In the genomic region with DNA sequence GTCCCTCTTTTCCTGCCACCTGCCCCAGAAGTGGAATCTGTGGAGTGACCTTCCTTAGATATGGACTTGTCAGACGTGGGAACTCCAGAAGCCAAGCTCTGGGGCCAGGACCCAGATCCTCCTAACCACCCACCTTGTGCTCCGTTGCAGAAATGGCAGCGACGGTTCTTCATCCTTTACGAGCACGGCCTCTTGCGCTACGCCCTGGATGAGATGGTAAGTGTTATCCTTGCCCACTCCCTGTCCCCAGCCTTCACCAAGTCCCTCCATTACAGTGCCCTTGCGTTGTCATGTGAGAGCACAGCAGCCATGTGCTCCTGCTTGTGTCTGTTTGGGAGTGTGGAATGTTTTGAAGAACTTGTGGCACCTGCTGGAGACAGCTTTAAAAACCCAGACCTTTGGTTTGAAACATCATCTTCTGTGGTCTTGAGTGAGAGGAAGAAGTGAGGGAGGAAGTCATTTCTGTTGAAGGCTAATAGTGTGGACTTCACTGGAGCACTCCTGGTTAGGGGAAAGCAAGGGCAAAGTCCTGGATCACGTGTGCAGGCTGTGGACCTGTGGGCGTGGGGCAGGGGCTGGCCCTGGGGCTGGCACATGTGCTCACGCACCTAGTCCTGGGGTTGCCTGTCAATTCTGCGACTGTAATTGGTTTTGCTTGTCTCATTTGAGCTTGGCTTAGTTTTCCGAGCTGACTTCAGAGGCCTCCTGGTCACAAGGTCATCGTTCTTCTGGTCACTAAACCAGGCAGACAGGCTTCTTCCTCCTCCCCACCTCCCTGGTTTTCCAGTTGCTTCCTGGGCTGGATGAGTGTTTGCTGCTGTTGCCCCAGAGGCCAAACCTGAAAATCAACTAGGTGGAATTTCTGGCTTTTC, we compare ENCODE assay signal across 1 cellular context.
TF ChIP-seq lines count a peak whose summit lies in the region.

No MANE protein-coding gene starts in this region.

TF ChIP-seq in HepG2, 621 proteins besides CTCF, POLR2A, EP300 and RAD21 (continues in another document):
- TF ChIP-seq ARID4A (CRISPR knock-in tag; IDR thresholded peaks at IDR 0.05; ENCODE audit: borderline replicate concordance) (peak; percentile 92; the same call in 1 of the 2 replicates), GABPB1 (CRISPR knock-in tag; IDR thresholded peaks at IDR 0.05) (peak; percentile 53; the same call in 1 of the 2 replicates), ZKSCAN8 (CRISPR knock-in tag; IDR thresholded peaks at IDR 0.05; ENCODE audit: borderline replicate concordance) (no peak), SNAPC4 (CRISPR knock-in tag; IDR thresholded peaks at IDR 0.05) (no peak), RXRA (CRISPR knock-in tag; IDR thresholded peaks at IDR 0.05) (peak; percentile 66), FOSL2 (CRISPR knock-in tag; IDR thresholded peaks at IDR 0.05) (peak; percentile 37; the same call in 1 of the 2 replicates), SP2 (CRISPR knock-in tag; IDR thresholded peaks at IDR 0.05) (0 out of 2 replicates have a peak, but pooled peaks have one; percentile 26), ZNF761 (CRISPR knock-in tag; conservative IDR thresholded peaks at IDR 0.05) (peak; percentile 84; the same call in 1 of the 2 replicates), MXD4 (CRISPR knock-in tag; IDR thresholded peaks at IDR 0.05) (peak; percentile 86; the same call in 1 of the 2 replicates), SOX5 (CRISPR knock-in tag; IDR thresholded peaks at IDR 0.05; ENCODE audit: borderline replicate concordance) (peak; percentile 54), SMAD3 (CRISPR knock-in tag; IDR thresholded peaks at IDR 0.05) (peak; percentile 34; the same call in 1 of the 2 replicates), WIZ (CRISPR knock-in tag; IDR thresholded peaks at IDR 0.05) (0 out of 2 replicates have a peak, but pooled peaks have one; percentile 47), ZNF563 (CRISPR knock-in tag; IDR thresholded peaks at IDR 0.05) (peak; percentile 74; the same call in 1 of the 2 replicates), ZNF331 (CRISPR knock-in tag; IDR thresholded peaks at IDR 0.05) (peak; percentile 71; the same call in 1 of the 2 replicates), ZNF251 (CRISPR knock-in tag; IDR thresholded peaks at IDR 0.05) (peak; percentile 56; the same call in 1 of the 2 replicates)
- TF ChIP-seq, protein P1, sequence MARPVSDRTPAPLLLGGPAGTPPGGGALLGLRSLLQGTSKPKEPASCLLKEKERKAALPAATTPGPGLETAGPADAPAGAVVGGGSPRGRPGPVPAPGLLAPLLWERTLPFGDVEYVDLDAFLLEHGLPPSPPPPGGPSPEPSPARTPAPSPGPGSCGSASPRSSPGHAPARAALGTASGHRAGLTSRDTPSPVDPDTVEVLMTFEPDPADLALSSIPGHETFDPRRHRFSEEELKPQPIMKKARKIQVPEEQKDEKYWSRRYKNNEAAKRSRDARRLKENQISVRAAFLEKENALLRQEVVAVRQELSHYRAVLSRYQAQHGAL (CRISPR knock-in tag; IDR thresholded peaks at IDR 0.05; ENCODE audit: not compliant biosample characterization) = no peak
- TF ChIP-seq, protein P2, sequence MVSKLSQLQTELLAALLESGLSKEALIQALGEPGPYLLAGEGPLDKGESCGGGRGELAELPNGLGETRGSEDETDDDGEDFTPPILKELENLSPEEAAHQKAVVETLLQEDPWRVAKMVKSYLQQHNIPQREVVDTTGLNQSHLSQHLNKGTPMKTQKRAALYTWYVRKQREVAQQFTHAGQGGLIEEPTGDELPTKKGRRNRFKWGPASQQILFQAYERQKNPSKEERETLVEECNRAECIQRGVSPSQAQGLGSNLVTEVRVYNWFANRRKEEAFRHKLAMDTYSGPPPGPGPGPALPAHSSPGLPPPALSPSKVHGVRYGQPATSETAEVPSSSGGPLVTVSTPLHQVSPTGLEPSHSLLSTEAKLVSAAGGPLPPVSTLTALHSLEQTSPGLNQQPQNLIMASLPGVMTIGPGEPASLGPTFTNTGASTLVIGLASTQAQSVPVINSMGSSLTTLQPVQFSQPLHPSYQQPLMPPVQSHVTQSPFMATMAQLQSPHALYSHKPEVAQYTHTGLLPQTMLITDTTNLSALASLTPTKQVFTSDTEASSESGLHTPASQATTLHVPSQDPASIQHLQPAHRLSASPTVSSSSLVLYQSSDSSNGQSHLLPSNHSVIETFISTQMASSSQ (IDR thresholded peaks at IDR 0.05; ENCODE audit: low read depth) = no peak
- TF ChIP-seq, protein P2 (CRISPR knock-in tag; IDR thresholded peaks at IDR 0.05; ENCODE audit: borderline replicate concordance) = peak; percentile 43; the same call in 1 of the 2 replicates
- TF ChIP-seq, protein P3, sequence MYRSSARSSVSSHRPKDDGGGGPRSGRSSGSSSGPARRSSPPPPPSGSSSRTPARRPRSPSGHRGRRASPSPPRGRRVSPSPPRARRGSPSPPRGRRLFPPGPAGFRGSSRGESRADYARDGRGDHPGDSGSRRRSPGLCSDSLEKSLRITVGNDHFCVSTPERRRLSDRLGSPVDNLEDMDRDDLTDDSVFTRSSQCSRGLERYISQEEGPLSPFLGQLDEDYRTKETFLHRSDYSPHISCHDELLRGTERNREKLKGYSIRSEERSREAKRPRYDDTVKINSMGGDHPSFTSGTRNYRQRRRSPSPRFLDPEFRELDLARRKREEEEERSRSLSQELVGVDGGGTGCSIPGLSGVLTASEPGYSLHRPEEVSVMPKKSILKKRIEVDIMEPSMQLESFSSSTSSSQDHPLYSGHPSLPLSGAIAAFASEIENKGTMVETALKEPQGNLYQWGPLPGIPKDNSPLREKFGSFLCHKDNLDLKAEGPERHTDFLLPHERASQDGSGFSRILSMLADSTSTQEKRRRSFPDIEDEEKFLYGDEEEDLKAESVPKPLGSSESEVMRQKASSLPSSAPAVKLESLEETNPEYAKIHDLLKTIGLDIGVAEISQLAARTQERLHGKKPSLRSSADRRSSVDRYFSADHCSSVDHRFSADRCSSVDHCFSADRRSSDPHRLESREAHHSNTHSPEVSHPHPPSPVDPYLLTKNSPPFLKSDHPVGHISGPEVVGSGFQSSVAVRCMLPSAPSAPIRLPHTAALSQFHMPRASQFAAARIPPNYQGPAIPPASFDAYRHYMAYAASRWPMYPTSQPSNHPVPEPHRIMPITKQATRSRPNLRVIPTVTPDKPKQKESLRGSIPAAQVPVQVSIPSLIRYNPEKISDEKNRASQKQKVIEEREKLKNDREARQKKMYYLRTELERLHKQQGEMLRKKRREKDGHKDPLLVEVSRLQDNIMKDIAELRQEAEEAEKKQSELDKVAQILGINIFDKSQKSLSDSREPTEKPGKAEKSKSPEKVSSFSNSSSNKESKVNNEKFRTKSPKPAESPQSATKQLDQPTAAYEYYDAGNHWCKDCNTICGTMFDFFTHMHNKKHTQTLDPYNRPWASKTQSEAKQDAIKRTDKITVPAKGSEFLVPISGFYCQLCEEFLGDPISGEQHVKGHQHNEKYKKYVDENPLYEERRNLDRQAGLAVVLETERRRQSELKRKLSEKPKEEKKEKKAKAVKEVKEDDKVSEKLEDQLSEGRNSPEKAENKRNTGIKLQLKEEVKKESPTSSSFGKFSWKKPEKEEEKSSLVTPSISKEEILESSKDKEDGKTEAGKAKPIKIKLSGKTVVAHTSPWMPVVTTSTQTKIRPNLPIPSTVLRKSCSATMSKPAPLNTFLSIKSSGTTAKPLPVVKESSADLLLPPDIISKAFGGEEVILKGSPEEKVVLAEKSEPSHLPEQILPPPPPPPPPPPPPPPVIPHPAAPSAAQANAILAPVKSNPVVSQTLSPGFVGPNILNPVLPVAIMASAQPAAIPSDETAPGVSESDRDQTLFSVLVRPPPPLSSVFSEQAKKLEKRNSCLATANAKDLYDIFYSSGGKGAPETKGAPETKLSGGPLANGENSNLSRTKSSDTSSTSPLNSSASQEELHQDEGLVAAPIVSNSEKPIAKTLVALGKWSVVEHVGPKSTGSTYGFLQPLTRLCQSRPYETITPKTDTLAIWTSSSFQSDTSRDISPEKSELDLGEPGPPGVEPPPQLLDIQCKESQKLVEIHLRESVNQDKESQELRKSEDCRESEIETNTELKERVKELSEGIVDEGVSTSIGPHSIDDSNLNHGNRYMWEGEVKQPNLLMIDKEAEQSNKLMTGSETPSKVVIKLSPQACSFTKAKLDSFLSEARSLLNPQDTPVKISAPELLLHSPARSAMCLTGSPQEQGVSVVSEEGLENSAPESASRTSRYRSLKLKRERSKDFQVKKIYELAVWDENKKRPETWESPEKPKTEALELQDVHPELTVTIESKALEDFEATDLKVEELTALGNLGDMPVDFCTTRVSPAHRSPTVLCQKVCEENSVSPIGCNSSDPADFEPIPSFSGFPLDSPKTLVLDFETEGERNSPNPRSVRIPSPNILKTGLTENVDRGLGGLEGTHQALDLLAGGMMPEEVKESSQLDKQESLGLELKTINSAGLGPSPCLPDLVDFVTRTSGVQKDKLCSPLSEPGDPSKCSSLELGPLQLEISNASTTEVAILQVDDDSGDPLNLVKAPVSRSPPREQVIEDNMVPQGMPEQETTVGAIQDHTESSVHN (CRISPR knock-in tag; IDR thresholded peaks at IDR 0.05) = peak; percentile 57; the same call in 1 of the 2 replicates
- TF ChIP-seq, protein P4, sequence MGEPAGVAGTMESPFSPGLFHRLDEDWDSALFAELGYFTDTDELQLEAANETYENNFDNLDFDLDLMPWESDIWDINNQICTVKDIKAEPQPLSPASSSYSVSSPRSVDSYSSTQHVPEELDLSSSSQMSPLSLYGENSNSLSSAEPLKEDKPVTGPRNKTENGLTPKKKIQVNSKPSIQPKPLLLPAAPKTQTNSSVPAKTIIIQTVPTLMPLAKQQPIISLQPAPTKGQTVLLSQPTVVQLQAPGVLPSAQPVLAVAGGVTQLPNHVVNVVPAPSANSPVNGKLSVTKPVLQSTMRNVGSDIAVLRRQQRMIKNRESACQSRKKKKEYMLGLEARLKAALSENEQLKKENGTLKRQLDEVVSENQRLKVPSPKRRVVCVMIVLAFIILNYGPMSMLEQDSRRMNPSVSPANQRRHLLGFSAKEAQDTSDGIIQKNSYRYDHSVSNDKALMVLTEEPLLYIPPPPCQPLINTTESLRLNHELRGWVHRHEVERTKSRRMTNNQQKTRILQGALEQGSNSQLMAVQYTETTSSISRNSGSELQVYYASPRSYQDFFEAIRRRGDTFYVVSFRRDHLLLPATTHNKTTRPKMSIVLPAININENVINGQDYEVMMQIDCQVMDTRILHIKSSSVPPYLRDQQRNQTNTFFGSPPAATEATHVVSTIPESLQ (CRISPR knock-in tag; conservative IDR thresholded peaks at IDR 0.05) = no peak
